22 cellular contexts compared by ENCODE assay signal in the genomic region with DNA sequence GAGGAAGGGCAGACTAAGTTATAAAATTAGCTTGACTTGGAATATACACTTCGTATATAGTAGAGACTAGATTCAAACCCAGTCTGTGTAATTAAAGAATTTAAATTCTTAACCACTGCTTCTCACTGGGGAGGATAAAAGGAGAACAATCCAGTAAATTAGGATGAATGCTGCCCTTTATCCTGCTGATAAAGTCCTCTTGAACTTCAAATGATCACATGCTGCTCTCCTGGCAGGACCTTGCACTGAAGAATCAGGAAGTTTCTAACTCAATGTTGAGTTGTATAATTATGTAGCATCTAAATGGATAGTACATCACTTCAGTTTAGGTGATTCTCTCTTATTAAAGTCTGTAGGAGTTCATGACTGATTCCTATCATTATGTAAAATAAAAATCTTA.
DNase-seq lines count a peak whose midpoint lies in the region; ATAC-seq, FAIRE-seq and TF ChIP-seq lines count a peak whose summit lies in the region.
"Had no signal": no experiment of that assay in that cellular context is flagged by ENCODE, and none has a peak within 500 bp of the region (broad histone marks: within the 10 kb centered on the region; RNA-seq: fewer than 3 reads in every experiment).

No MANE protein-coding gene starts in this region.

- H3K27ac ChIP-seq in smooth muscle cell (ENCODE audit: low read depth) (no peak overlapping the region), kidney (ENCODE audit: low read depth in 2 of 2, low read length in 2 of 2) (no peak overlapping the region)
- H3K27ac ChIP-seq: GM23248 had no signal

- peaks cover 13% of the 10 kb centered on the region for H3K4me1 Mint-ChIP-seq in WTC11
- H3K4me1 Mint-ChIP-seq: CD4-positive, CD25-positive, alpha-beta regulatory T cell; CD8-positive, alpha-beta memory T cell; IgD-negative memory B cell had no signal

- CTCF ChIA-PET in WTC11 (lab: Charles Lee), result interaction anchor here (0.7 to 1.3 kb wide), 2 partner anchors 11 to 17 kb away, joined by 3 to 4 read pairs; no protein-coding TSS in a partner anchor
- CTCF ChIA-PET in GM10248 (lab: Yijun Ruan, JAX), result interaction anchor here (0.9 to 1.5 kb wide), 6 partner anchors 9 to 21 kb away, joined by 3 to 6 read pairs (median 3); no protein-coding TSS in a partner anchor

- no peaks in the 10 kb centered on the region for H3K9me3 ChIP-seq in smooth muscle cell (replicated peaks; ENCODE audit: low read depth)
- H3K9me3 ChIP-seq in kidney (ENCODE audit: control insufficient read depth in 1 of 2, low read length in 2 of 2), result no peaks in the 10 kb centered on the region
- H3K9me3 ChIP-seq: BE2C, Caco-2, HAP-1 had no signal

- H3K27ac Mint-ChIP-seq in WTC11, result no peak overlapping the region
- H3K27ac Mint-ChIP-seq: CD4-positive, CD25-positive, alpha-beta regulatory T cell; CD8-positive, alpha-beta memory T cell; IgD-negative memory B cell had no signal

- H3K9ac ChIP-seq in smooth muscle cell (ENCODE audit: low read depth) (no peak overlapping the region), kidney (ENCODE audit: low read length in 2 of 2) (no peak overlapping the region)
- H3K9ac ChIP-seq: GM23248 had no signal

- TF ChIP-seq CTCF in WTC11 (IDR thresholded peaks at IDR 0.05), result no peak
- no peak for TF ChIP-seq CTCF in smooth muscle cell (IDR thresholded peaks at IDR 0.05; ENCODE audit: borderline replicate concordance, insufficient read depth, poor library complexity, severe bottlenecking)
- no peak for TF ChIP-seq CTCF in GM10248 (IDR thresholded peaks at IDR 0.05; ENCODE audit: control extremely low read depth, extremely low read depth, low read depth, missing control alignments)
- no peak for TF ChIP-seq CTCF in kidney (IDR thresholded peaks at IDR 0.05; ENCODE audit: borderline replicate concordance, extremely low read depth, insufficient read depth)

- no peak overlapping the region for H3K4me3 ChIP-seq in H7 (ENCODE audit: insufficient read depth, low read depth, low read length)
- H3K4me3 ChIP-seq in smooth muscle cell, result no peak overlapping the region
- H3K4me3 ChIP-seq in kidney (ENCODE audit: low read length in 2 of 2), result no peak overlapping the region
- H3K4me3 ChIP-seq: GM23248, HAP-1 had no signal

- H2AFZ ChIP-seq in smooth muscle cell (ENCODE audit: low read depth), result peak overlapping the region; percentile 21
- H2AFZ ChIP-seq: GM23248 had no signal

- DNase-seq in H7 (peak; percentile 7), WTC11 (ENCODE audit: low spot score) (no peak), iPS DF 19.7 (ENCODE audit: low read depth, low spot score) (peak; percentile 7), smooth muscle cell (lab: John Stamatoyannopoulos, UW; ENCODE audit: unreplicated experiment) (no peak), GM10248 (ENCODE audit: extremely low spot score) (no peak), kidney (no peak)
- no peak for DNase-seq in effector CD8-positive, alpha-beta T cell (lab: John Stamatoyannopoulos, UW)
- no peak for DNase-seq in stimulated activated naive CD8-positive, alpha-beta T cell treated with anti-CD3 and anti-CD28 coated beads, Interleukin-15, Interleukin-2, amounts not matched to agents 100 U/mL and 50 U/mL, for 24 hours
- DNase-seq: ACHN; BE2C; C1 segment of cervical spinal cord; Caco-2; CD4-positive, CD25-positive, alpha-beta regulatory T cell; CD8-positive, alpha-beta memory T cell; DMS153; DMS79; GDM1; GM23248; KBM-7 had no signal

- H3K4me3 Mint-ChIP-seq in WTC11, result no peak overlapping the region
- H3K4me3 Mint-ChIP-seq: CD4-positive, CD25-positive, alpha-beta regulatory T cell; CD8-positive, alpha-beta memory T cell; IgD-negative memory B cell had no signal

- intact Hi-C loops in kidney (cut with DNase I), result no loop called here

- H3K27me3 ChIP-seq in H7 (ENCODE audit: control insufficient read depth, insufficient read depth, low read length) (no peaks in the 10 kb centered on the region; the same call in 1 of the 2 replicates), smooth muscle cell (ENCODE audit: low read depth) (no peaks in the 10 kb centered on the region)
- H3K27me3 ChIP-seq: BE2C had no signal

- no peaks in the 10 kb centered on the region for H3K9me3 Mint-ChIP-seq in WTC11

- H3K4me1 ChIP-seq in smooth muscle cell (ENCODE audit: low read depth) (no peaks in the 10 kb centered on the region), kidney (ENCODE audit: control insufficient read depth in 1 of 2, insufficient read depth in 1 of 2, low read depth in 1 of 2, low read length in 2 of 2) (no peaks in the 10 kb centered on the region)
- H3K4me1 ChIP-seq: BE2C, Caco-2, HAP-1 had no signal

- ATAC-seq in WTC11, result peak; percentile 73
- no peak for ATAC-seq in stimulated activated naive CD8-positive, alpha-beta T cell treated with anti-CD3 and anti-CD28 coated beads, Interleukin-15, Interleukin-2, amounts not matched to agents 100 U/mL and 50 U/mL, for 24 hours
- ATAC-seq: HepG2 had no signal

- H3K36me3 ChIP-seq in H7 (replicated peaks; ENCODE audit: control insufficient read depth, insufficient read depth, low read length) (no peaks in the 10 kb centered on the region), smooth muscle cell (ENCODE audit: low read depth) (no peaks in the 10 kb centered on the region), kidney (ENCODE audit: control insufficient read depth in 1 of 2, insufficient read depth in 2 of 2, low read length in 2 of 2) (no peaks in the 10 kb centered on the region)
- H3K36me3 ChIP-seq: BE2C, HAP-1 had no signal

- no peak for FAIRE-seq in kidney (lab: Jason Lieb, UNC)
- FAIRE-seq: HepG2 had no signal

- H4K20me1 ChIP-seq in smooth muscle cell (ENCODE audit: low read depth), result no peaks in the 10 kb centered on the region

- no peaks in the 10 kb centered on the region for H3K79me2 ChIP-seq in smooth muscle cell (ENCODE audit: low read depth)

- H3K4me2 ChIP-seq in smooth muscle cell, result no peak overlapping the region

- no peaks in the 10 kb centered on the region for H3F3A ChIP-seq in smooth muscle cell (ENCODE audit: low read depth)

- 48% methylated on average over 1 of the region's 1 CpG for WGBS in smooth muscle cell (ENCODE audit: low lambda C conversion rate)

- POLR2A ChIA-PET in WTC11 (lab: Charles Lee), result no interaction called here
- POLR2A ChIA-PET in GM10248 (lab: Yijun Ruan, JAX), result no interaction called here

- H3K36me3 Mint-ChIP-seq in WTC11, result no peaks in the 10 kb centered on the region
- H3K36me3 Mint-ChIP-seq: CD4-positive, CD25-positive, alpha-beta regulatory T cell; CD8-positive, alpha-beta memory T cell; IgD-negative memory B cell had no signal

- H3K27me3 Mint-ChIP-seq in WTC11 (ENCODE audit: low read depth), result peaks cover 23% of the 10 kb centered on the region
- H3K27me3 Mint-ChIP-seq: CD4-positive, CD25-positive, alpha-beta regulatory T cell; CD8-positive, alpha-beta memory T cell; IgD-negative memory B cell had no signal

TF ChIP-seq in WTC11, 78 proteins besides CTCF, POLR2A, EP300 and RAD21:
- no peak for TF ChIP-seq IRF2 (CRISPR knock-in tag; IDR thresholded peaks at IDR 0.05; ENCODE audit: borderline replicate concordance, low read depth)
- peak; percentile 29; the same call in 1 of the 2 replicates for TF ChIP-seq TEAD1 (CRISPR knock-in tag; IDR thresholded peaks at IDR 0.05)
- TF ChIP-seq, protein P1, sequence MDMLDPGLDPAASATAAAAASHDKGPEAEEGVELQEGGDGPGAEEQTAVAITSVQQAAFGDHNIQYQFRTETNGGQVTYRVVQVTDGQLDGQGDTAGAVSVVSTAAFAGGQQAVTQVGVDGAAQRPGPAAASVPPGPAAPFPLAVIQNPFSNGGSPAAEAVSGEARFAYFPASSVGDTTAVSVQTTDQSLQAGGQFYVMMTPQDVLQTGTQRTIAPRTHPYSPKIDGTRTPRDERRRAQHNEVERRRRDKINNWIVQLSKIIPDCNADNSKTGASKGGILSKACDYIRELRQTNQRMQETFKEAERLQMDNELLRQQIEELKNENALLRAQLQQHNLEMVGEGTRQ (CRISPR knock-in tag; IDR thresholded peaks at IDR 0.05), result 0 out of 2 replicates have a peak, but pooled peaks have one; percentile 39
TF ChIP-seq in WTC11: peak in this region for 2.

Comparison
In these comparisons a context has a peak if more than half of its experiments do, and no peak if none do; other contexts are left out.
1. DNase-seq: peak in H7 (single experiment) and iPS DF 19.7 (single experiment); none in WTC11 (single experiment), smooth muscle cell (single experiment), effector CD8-positive, alpha-beta T cell (single experiment), GM10248 (single experiment), kidney (single experiment) and stimulated activated naive CD8-positive, alpha-beta T cell treated with anti-CD3 and anti-CD28 coated beads, Interleukin-15, Interleukin-2, amounts not matched to agents 100 U/mL and 50 U/mL, for 24 hours (single experiment).